Comparison of ENCODE assay signal across 8 cellular contexts in genomic region chr6:129683606-129684322, GRCh38. TPM values are rescaled to one million over a fixed set of nuclear protein-coding genes. Genes with fewer than 3 reads are reported as not detected.
DNase-seq lines count a peak whose midpoint lies in the region; ATAC-seq and TF ChIP-seq lines count a peak whose summit lies in the region.

No MANE protein-coding gene starts in this region.

- TF ChIP-seq CTCF in AG04449 (IDR thresholded peaks at IDR 0.05; ENCODE audit: insufficient read depth, low read length, missing control alignments): no peak

- peak; percentile 93 for ATAC-seq in GM18909 (IDR thresholded peaks at IDR 0.05; ENCODE audit: poor library complexity, unreplicated experiment)
- ATAC-seq in HG03135 (IDR thresholded peaks at IDR 0.05; ENCODE audit: unreplicated experiment): peak; percentile 89

- DNase-seq in AG04449 (ENCODE audit: low read depth, low spot score) (peak; percentile 98), RKO (ENCODE audit: low spot score) (peak; percentile 98), glomerular endothelial cell (ENCODE audit: extremely low read depth, low read depth, low spot score) (peak; percentile 92), putamen (ENCODE audit: low spot score) (peak; percentile 41), NCI-H2081 (lab: John Stamatoyannopoulos, UW) (no peak)
- DNase-seq in activated T-helper 9 cell treated with anti-CD3 and anti-CD28 coated beads, Interleukin-2, amount 50 U/mL, for 16 hours (ENCODE audit: low read depth): peak; percentile 50

- POLR2A ChIA-PET in AG04449 (lab: Yijun Ruan, JAX): interaction anchor here (0.8 to 1.0 kb wide), 5 partner anchors 11 to 190 kb away, joined by 3 to 5 read pairs (median 3); no protein-coding TSS in a partner anchor

- no peak overlapping the region; the same call in 1 of the 2 replicates for H3K4me3 ChIP-seq in AG04449 (ENCODE audit: low read depth, low read length)

- CTCF ChIA-PET in AG04449 (lab: Yijun Ruan, JAX): interaction anchor here (0.6 to 1.2 kb wide), 2 partner anchors 15 to 61 kb away, joined by 3 read pairs; no protein-coding TSS in a partner anchor

RNA-seq across cellular contexts. Expression of gene ARHGAP18, which starts 26.2 kb away (rescaled TPM):
- total RNA-seq in glomerular endothelial cell: 46.6 TPM in 2 replicates

Comparison
In these comparisons a context has a peak if more than half of its experiments do, and no peak if none do; other contexts are left out.
1. DNase-seq: peak in AG04449 (single experiment), RKO (single experiment), activated T-helper 9 cell treated with anti-CD3 and anti-CD28 coated beads, Interleukin-2, amount 50 U/mL, for 16 hours (single experiment), glomerular endothelial cell (single experiment) and putamen (single experiment); none in NCI-H2081 (0 of 2).